In genomic region chr1:111747947-111748346, GRCh38 we compare ENCODE assay signal across 16 cellular contexts. TPM values are rescaled to one million over a fixed set of nuclear protein-coding genes. Genes with fewer than 3 reads are reported as not detected.
"Had no signal": no experiment of that assay in that cellular context is flagged by ENCODE, and none has a peak within 500 bp of the region (broad histone marks: within the 10 kb centered on the region; RNA-seq: fewer than 3 reads in every experiment).

No MANE protein-coding gene starts in this region.

- H3K27ac ChIP-seq: coronary artery, hepatocyte, right atrium auricular region, suprapubic skin, tibial artery, upper lobe of right lung had no signal

- H3K27me3 ChIP-seq: dorsolateral prefrontal cortex, hepatocyte, right atrium auricular region, suprapubic skin, tibial artery, upper lobe of right lung had no signal

- H3K4me2 ChIP-seq: hepatocyte, smooth muscle cell had no signal

- H3K4me1 ChIP-seq: suprapubic skin, tibial artery, upper lobe of right lung had no signal

- H3K9me3 Mint-ChIP-seq: activated CD8-positive, alpha-beta T cell treated with anti-CD3 and anti-CD28 coated beads for 36 hours; activated T-cell treated with anti-CD3 and anti-CD28 coated beads, Interleukin-2, amount 50 U/mL, for 4 hours; activated T-helper 17 cell treated with anti-CD3 and anti-CD28 coated beads, Interleukin-2, amount 50 U/mL, for 72 hours; naive thymus-derived CD8-positive, alpha-beta T cell; stimulated activated memory B cell treated with anti-CD40 and anti-IgM and Interleukin-4, amounts not matched to agents 10 μg/mL and 1 μg/mL and 100 μg/mL, for 72 hours; stimulated activated naive CD8-positive, alpha-beta T cell treated with anti-CD3 and anti-CD28 coated beads, Interleukin-15, amount 100 ng/mL, for 72 hours had no signal

- H3K36me3 ChIP-seq: right atrium auricular region, suprapubic skin, tibial artery, upper lobe of right lung had no signal

- H3K27me3 Mint-ChIP-seq: activated T-helper 17 cell treated with anti-CD3 and anti-CD28 coated beads, Interleukin-2, amount 50 U/mL, for 72 hours; stimulated activated memory B cell treated with anti-CD40 and anti-IgM and Interleukin-4, amounts not matched to agents 10 μg/mL and 1 μg/mL and 100 μg/mL, for 72 hours had no signal

- H3K4me3 ChIP-seq: coronary artery, dorsolateral prefrontal cortex, hepatocyte, right atrium auricular region, smooth muscle cell, suprapubic skin, tibial artery, upper lobe of right lung had no signal

- DNase-seq: cerebellar nuclear complex, dorsolateral prefrontal cortex, midbrain, upper lobe of right lung had no signal

- H3K4me3 Mint-ChIP-seq: activated CD8-positive, alpha-beta T cell treated with anti-CD3 and anti-CD28 coated beads for 36 hours; activated T-cell treated with anti-CD3 and anti-CD28 coated beads, Interleukin-2, amount 50 U/mL, for 4 hours; activated T-helper 17 cell treated with anti-CD3 and anti-CD28 coated beads, Interleukin-2, amount 50 U/mL, for 72 hours; naive thymus-derived CD8-positive, alpha-beta T cell; stimulated activated memory B cell treated with anti-CD40 and anti-IgM and Interleukin-4, amounts not matched to agents 10 μg/mL and 1 μg/mL and 100 μg/mL, for 72 hours; stimulated activated naive CD8-positive, alpha-beta T cell treated with anti-CD3 and anti-CD28 coated beads, Interleukin-15, amount 100 ng/mL, for 72 hours had no signal

- H2AFZ ChIP-seq: hepatocyte had no signal

- H3K27ac Mint-ChIP-seq: activated CD8-positive, alpha-beta T cell treated with anti-CD3 and anti-CD28 coated beads for 36 hours had no signal

- H3K36me3 Mint-ChIP-seq: naive thymus-derived CD8-positive, alpha-beta T cell; stimulated activated memory B cell treated with anti-CD40 and anti-IgM and Interleukin-4, amounts not matched to agents 10 μg/mL and 1 μg/mL and 100 μg/mL, for 72 hours had no signal

- H3K79me2 ChIP-seq: hepatocyte had no signal

- H3K9me3 ChIP-seq: right atrium auricular region, suprapubic skin, tibial artery, upper lobe of right lung had no signal

RNA-seq across cellular contexts. Expression of gene INKA2, which starts 8.8 kb away (rescaled TPM):
- total RNA-seq: smooth muscle cell had no signal
- polyA plus RNA-seq: naive thymus-derived CD8-positive, alpha-beta T cell had no signal
